ENCODE assay signal across 9 cellular contexts in genomic region chr22:22745225-22746060, GRCh38.
DNase-seq lines count a peak whose midpoint lies in the region; ATAC-seq and TF ChIP-seq lines count a peak whose summit lies in the region.
"Had no signal": no experiment of that assay in that cellular context is flagged by ENCODE, and none has a peak within 500 bp of the region (broad histone marks: within the 10 kb centered on the region; RNA-seq: fewer than 3 reads in every experiment).

No MANE protein-coding gene starts in this region.

- H3K4me1 Mint-ChIP-seq in activated T-cell treated with anti-CD3 and anti-CD28 coated beads, Interleukin-2, amount 50 U/mL, for 72 hours (ENCODE audit: low read depth), result peaks cover 5% of the 10 kb centered on the region
- peaks cover 37% of the 10 kb centered on the region for H3K4me1 Mint-ChIP-seq in stimulated activated effector memory CD8-positive, alpha-beta T cell treated with anti-CD3 and anti-CD28 coated beads, Interleukin-12 subunit alpha, Interleukin-12 subunit beta, amount 100 ng/mL, for 72 hours

- H3K27ac Mint-ChIP-seq in activated T-cell treated with anti-CD3 and anti-CD28 coated beads, Interleukin-2, amount 50 U/mL, for 72 hours, result no peak overlapping the region
- H3K27ac Mint-ChIP-seq in stimulated activated effector memory CD8-positive, alpha-beta T cell treated with anti-CD3 and anti-CD28 coated beads, Interleukin-12 subunit alpha, Interleukin-12 subunit beta, amount 100 ng/mL, for 72 hours, result peak overlapping the region; percentile 8

- H3K27me3 Mint-ChIP-seq in activated T-cell treated with anti-CD3 and anti-CD28 coated beads, Interleukin-2, amount 50 U/mL, for 72 hours (ENCODE audit: low read depth), result peaks cover 25% of the 10 kb centered on the region

- no peak overlapping the region for H3K27ac ChIP-seq in cardiac muscle cell

- TF ChIP-seq CTCF in cardiac muscle cell (IDR thresholded peaks at IDR 0.05; ENCODE audit: low read depth, low read length) (peak; percentile 85), LNCAP (IDR thresholded peaks at IDR 0.05) (peak; percentile 91)

- DNase-seq in cardiac muscle cell (ENCODE audit: low read depth in 1 of 2, low spot score in 1 of 2), result peak in 1 of 2 donors; percentile 45
- DNase-seq in Right ventricle myocardium inferior (ENCODE audit: missing footprints), result no peak
- peak; percentile 45 to 49 for DNase-seq in activated T-cell treated with anti-CD3 and anti-CD28 coated beads, Interleukin-2, amount 50 U/mL, for 72 hours
- DNase-seq in iPS-NIHi11 (ENCODE audit: low spot score), result peak; percentile 57
- peak; percentile 34 to 70 for DNase-seq in stimulated activated effector memory CD8-positive, alpha-beta T cell treated with anti-CD3 and anti-CD28 coated beads, Interleukin-12 subunit alpha, Interleukin-12 subunit beta, amount 100 ng/mL, for 72 hours (ENCODE audit: low spot score in 2 of 2)
- no peak for DNase-seq in NCI-H1105 (lab: John Stamatoyannopoulos, UW)
- DNase-seq in AG08396 (ENCODE audit: low spot score), result no peak

- no peak overlapping the region for H3K4me3 Mint-ChIP-seq in activated T-cell treated with anti-CD3 and anti-CD28 coated beads, Interleukin-2, amount 50 U/mL, for 72 hours
- H3K4me3 Mint-ChIP-seq in stimulated activated effector memory CD8-positive, alpha-beta T cell treated with anti-CD3 and anti-CD28 coated beads, Interleukin-12 subunit alpha, Interleukin-12 subunit beta, amount 100 ng/mL, for 72 hours, result no peak overlapping the region

- no peaks in the 10 kb centered on the region for H3K36me3 Mint-ChIP-seq in activated T-cell treated with anti-CD3 and anti-CD28 coated beads, Interleukin-2, amount 50 U/mL, for 72 hours (ENCODE audit: insufficient read depth in 2 of 2)
- no peaks in the 10 kb centered on the region for H3K36me3 Mint-ChIP-seq in stimulated activated effector memory CD8-positive, alpha-beta T cell treated with anti-CD3 and anti-CD28 coated beads, Interleukin-12 subunit alpha, Interleukin-12 subunit beta, amount 100 ng/mL, for 72 hours

- no peak overlapping the region for H3K4me3 ChIP-seq in cardiac muscle cell
- H3K4me3 ChIP-seq: HAP-1 had no signal

- H3K9me3 ChIP-seq in cardiac muscle cell (ENCODE audit: low read depth), result no peaks in the 10 kb centered on the region
- H3K9me3 ChIP-seq: HAP-1 had no signal

- no peaks in the 10 kb centered on the region for H3K9me3 Mint-ChIP-seq in activated T-cell treated with anti-CD3 and anti-CD28 coated beads, Interleukin-2, amount 50 U/mL, for 72 hours
- no peaks in the 10 kb centered on the region for H3K9me3 Mint-ChIP-seq in stimulated activated effector memory CD8-positive, alpha-beta T cell treated with anti-CD3 and anti-CD28 coated beads, Interleukin-12 subunit alpha, Interleukin-12 subunit beta, amount 100 ng/mL, for 72 hours

- intact Hi-C loops in Right ventricle myocardium inferior (cut with DNase I), result no loop called here

- ATAC-seq in Right ventricle myocardium inferior, result no peak
- peak; percentile 50 to 65 for ATAC-seq in activated T-cell treated with anti-CD3 and anti-CD28 coated beads, Interleukin-2, amount 50 U/mL, for 72 hours (replicated peaks in 1 of 2)
- ATAC-seq in stimulated activated effector memory CD8-positive, alpha-beta T cell treated with anti-CD3 and anti-CD28 coated beads, Interleukin-12 subunit alpha, Interleukin-12 subunit beta, amount 100 ng/mL, for 72 hours, result peak; percentile 79

- no peaks in the 10 kb centered on the region for H3K4me1 ChIP-seq in cardiac muscle cell (ENCODE audit: low read depth)
- H3K4me1 ChIP-seq: HAP-1 had no signal

- no peaks in the 10 kb centered on the region for H3K36me3 ChIP-seq in cardiac muscle cell
- H3K36me3 ChIP-seq: HAP-1 had no signal

- H3K27me3 ChIP-seq in cardiac muscle cell, result no peaks in the 10 kb centered on the region

Comparison
In these comparisons a context has a peak if more than half of its experiments do, and no peak if none do; other contexts are left out.
1. DNase-seq: peak in activated T-cell treated with anti-CD3 and anti-CD28 coated beads, Interleukin-2, amount 50 U/mL, for 72 hours (2 of 2), iPS-NIHi11 (single experiment) and stimulated activated effector memory CD8-positive, alpha-beta T cell treated with anti-CD3 and anti-CD28 coated beads, Interleukin-12 subunit alpha, Interleukin-12 subunit beta, amount 100 ng/mL, for 72 hours (2 of 2); none in Right ventricle myocardium inferior (single experiment), NCI-H1105 (single experiment) and AG08396 (single experiment).